ENCODE assay signal across 1 cellular context in the genomic region with DNA sequence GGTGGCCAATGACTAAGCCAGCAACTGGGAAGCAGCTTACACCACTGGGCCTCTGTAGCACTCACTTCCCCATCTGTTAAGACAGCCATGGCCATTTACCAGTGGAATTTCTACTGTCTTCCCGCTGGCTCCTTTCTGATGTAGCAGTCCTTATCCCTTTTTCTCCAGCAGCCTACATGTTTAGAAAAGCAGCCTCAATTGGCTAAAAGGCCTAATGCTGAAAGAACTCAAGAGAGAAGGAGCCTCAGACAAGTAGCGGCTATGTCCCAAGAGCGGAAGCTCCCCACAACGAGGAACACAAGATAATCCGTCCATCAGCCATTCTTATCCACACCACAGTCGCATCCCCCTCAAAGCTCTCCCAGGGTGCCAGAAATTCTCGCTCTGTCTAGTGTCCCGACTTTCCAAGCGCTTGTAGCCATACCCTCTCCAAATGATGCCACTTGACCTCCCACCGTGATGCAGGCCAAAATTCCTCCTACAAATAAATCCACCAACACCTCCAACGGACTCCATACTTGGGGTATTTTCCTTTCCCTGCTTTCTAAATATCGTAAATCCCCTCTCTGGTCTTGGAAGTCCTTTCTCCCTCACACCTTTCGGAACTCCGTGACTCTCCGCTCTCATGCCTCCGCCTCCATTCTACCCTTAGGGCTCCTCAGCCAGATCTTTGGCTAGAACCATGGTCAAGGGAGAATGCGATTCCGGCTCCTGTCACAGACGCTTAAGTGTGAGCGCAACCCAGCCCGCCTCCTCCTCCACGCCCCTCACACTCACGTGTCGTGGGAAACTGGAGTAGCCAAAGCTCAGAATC.
A peak's percentile ranks its signal among the peaks of the same experiment; 100 is the strongest.
TF ChIP-seq lines count a peak whose summit lies in the region.

No MANE protein-coding gene starts in this region.

TF ChIP-seq in HepG2, 621 proteins besides CTCF, POLR2A, EP300 and RAD21 (continues in another document):
- no peak for TF ChIP-seq CBX5 (CRISPR knock-in tag; IDR thresholded peaks at IDR 0.05; ENCODE audit: borderline replicate concordance)
- 0 out of 2 replicates have a peak, but pooled peaks have one; percentile 46 for TF ChIP-seq ZNF224 (CRISPR knock-in tag; IDR thresholded peaks at IDR 0.05)
- TF ChIP-seq FOXA3 (CRISPR knock-in tag; IDR thresholded peaks at IDR 0.05) = no peak
- TF ChIP-seq, protein P1, sequence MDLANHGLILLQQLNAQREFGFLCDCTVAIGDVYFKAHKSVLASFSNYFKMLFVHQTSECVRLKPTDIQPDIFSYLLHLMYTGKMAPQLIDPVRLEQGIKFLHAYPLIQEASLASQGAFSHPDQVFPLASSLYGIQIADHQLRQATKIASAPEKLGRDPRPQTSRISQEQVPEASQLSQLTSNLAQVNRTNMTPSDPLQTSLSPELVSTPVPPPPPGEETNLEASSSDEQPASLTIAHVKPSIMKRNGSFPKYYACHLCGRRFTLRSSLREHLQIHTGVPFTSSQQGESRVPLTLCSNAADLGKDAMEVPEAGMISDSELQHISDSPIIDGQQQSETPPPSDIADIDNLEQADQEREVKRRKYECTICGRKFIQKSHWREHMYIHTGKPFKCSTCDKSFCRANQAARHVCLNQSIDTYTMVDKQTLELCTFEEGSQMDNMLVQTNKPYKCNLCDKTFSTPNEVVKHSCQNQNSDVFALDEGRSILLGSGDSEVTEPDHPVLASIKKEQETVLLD (CRISPR knock-in tag; IDR thresholded peaks at IDR 0.05; ENCODE audit: low read depth) = no peak
- TF ChIP-seq ZNF510 (CRISPR knock-in tag; IDR thresholded peaks at IDR 0.05; ENCODE audit: low read depth) = no peak
- TF ChIP-seq ZNF354B (CRISPR knock-in tag; IDR thresholded peaks at IDR 0.05) = no peak
- no peak for TF ChIP-seq HNRNPH1 (optimal IDR thresholded peaks at IDR 0.05; ENCODE audit: low read depth, low read length)
- TF ChIP-seq, protein P2, sequence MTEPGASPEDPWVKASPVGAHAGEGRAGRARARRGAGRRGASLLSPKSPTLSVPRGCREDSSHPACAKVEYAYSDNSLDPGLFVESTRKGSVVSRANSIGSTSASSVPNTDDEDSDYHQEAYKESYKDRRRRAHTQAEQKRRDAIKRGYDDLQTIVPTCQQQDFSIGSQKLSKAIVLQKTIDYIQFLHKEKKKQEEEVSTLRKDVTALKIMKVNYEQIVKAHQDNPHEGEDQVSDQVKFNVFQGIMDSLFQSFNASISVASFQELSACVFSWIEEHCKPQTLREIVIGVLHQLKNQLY (CRISPR knock-in tag; IDR thresholded peaks at IDR 0.05) = no peak
- TF ChIP-seq, protein P3, sequence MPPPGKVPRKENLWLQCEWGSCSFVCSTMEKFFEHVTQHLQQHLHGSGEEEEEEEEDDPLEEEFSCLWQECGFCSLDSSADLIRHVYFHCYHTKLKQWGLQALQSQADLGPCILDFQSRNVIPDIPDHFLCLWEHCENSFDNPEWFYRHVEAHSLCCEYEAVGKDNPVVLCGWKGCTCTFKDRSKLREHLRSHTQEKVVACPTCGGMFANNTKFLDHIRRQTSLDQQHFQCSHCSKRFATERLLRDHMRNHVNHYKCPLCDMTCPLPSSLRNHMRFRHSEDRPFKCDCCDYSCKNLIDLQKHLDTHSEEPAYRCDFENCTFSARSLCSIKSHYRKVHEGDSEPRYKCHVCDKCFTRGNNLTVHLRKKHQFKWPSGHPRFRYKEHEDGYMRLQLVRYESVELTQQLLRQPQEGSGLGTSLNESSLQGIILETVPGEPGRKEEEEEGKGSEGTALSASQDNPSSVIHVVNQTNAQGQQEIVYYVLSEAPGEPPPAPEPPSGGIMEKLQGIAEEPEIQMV (CRISPR knock-in tag; IDR thresholded peaks at IDR 0.05; ENCODE audit: low read depth) = no peak
- no peak for TF ChIP-seq ZNF720 (CRISPR knock-in tag; IDR thresholded peaks at IDR 0.05)
- TF ChIP-seq NFKB2 (CRISPR knock-in tag; IDR thresholded peaks at IDR 0.05; ENCODE audit: borderline replicate concordance) = no peak
- no peak for TF ChIP-seq SIN3A (IDR thresholded peaks at IDR 0.05; ENCODE audit: borderline replicate concordance, low read depth, low read length)
- TF ChIP-seq ZNF572 (CRISPR knock-in tag; IDR thresholded peaks at IDR 0.05) = no peak
- TF ChIP-seq, protein P4, sequence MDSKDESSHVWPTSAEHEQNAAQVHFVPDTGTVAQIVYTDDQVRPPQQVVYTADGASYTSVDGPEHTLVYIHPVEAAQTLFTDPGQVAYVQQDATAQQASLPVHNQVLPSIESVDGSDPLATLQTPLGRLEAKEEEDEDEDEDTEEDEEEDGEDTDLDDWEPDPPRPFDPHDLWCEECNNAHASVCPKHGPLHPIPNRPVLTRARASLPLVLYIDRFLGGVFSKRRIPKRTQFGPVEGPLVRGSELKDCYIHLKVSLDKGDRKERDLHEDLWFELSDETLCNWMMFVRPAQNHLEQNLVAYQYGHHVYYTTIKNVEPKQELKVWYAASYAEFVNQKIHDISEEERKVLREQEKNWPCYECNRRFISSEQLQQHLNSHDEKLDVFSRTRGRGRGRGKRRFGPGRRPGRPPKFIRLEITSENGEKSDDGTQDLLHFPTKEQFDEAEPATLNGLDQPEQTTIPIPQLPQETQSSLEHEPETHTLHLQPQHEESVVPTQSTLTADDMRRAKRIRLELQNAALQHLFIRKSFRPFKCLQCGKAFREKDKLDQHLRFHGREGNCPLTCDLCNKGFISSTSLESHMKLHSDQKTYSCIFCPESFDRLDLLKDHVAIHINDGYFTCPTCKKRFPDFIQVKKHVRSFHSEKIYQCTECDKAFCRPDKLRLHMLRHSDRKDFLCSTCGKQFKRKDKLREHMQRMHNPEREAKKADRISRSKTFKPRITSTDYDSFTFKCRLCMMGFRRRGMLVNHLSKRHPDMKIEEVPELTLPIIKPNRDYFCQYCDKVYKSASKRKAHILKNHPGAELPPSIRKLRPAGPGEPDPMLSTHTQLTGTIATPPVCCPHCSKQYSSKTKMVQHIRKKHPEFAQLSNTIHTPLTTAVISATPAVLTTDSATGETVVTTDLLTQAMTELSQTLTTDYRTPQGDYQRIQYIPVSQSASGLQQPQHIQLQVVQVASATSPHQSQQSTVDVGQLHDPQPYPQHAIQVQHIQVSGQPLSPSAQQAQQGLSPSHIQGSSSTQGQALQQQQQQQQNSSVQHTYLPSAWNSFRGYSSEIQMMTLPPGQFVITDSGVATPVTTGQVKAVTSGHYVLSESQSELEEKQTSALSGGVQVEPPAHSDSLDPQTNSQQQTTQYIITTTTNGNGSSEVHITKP (CRISPR knock-in tag; IDR thresholded peaks at IDR 0.05; ENCODE audit: low read depth) = no peak
- TF ChIP-seq, protein P5, sequence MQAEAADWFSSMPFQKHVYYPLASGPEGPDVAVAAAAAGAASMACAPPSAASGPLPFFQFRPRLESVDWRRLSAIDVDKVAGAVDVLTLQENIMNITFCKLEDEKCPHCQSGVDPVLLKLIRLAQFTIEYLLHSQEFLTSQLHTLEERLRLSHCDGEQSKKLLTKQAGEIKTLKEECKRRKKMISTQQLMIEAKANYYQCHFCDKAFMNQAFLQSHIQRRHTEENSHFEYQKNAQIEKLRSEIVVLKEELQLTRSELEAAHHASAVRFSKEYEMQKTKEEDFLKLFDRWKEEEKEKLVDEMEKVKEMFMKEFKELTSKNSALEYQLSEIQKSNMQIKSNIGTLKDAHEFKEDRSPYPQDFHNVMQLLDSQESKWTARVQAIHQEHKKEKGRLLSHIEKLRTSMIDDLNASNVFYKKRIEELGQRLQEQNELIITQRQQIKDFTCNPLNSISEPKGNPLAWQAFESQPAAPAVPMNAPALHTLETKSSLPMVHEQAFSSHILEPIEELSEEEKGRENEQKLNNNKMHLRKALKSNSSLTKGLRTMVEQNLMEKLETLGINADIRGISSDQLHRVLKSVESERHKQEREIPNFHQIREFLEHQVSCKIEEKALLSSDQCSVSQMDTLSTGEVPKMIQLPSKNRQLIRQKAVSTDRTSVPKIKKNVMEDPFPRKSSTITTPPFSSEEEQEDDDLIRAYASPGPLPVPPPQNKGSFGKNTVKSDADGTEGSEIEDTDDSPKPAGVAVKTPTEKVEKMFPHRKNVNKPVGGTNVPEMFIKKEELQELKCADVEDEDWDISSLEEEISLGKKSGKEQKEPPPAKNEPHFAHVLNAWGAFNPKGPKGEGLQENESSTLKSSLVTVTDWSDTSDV (CRISPR knock-in tag; IDR thresholded peaks at IDR 0.05) = no peak
- TF ChIP-seq, protein P6, sequence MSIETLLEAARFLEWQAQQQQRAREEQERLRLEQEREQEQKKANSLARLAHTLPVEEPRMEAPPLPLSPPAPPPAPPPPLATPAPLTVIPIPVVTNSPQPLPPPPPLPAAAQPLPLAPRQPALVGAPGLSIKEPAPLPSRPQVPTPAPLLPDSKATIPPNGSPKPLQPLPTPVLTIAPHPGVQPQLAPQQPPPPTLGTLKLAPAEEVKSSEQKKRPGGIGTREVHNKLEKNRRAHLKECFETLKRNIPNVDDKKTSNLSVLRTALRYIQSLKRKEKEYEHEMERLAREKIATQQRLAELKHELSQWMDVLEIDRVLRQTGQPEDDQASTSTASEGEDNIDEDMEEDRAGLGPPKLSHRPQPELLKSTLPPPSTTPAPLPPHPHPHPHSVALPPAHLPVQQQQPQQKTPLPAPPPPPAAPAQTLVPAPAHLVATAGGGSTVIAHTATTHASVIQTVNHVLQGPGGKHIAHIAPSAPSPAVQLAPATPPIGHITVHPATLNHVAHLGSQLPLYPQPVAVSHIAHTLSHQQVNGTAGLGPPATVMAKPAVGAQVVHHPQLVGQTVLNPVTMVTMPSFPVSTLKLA (IDR thresholded peaks at IDR 0.05) = no peak
- TF ChIP-seq MTA1 (CRISPR knock-in tag; IDR thresholded peaks at IDR 0.05; ENCODE audit: borderline replicate concordance) = no peak
- TF ChIP-seq, protein P7, sequence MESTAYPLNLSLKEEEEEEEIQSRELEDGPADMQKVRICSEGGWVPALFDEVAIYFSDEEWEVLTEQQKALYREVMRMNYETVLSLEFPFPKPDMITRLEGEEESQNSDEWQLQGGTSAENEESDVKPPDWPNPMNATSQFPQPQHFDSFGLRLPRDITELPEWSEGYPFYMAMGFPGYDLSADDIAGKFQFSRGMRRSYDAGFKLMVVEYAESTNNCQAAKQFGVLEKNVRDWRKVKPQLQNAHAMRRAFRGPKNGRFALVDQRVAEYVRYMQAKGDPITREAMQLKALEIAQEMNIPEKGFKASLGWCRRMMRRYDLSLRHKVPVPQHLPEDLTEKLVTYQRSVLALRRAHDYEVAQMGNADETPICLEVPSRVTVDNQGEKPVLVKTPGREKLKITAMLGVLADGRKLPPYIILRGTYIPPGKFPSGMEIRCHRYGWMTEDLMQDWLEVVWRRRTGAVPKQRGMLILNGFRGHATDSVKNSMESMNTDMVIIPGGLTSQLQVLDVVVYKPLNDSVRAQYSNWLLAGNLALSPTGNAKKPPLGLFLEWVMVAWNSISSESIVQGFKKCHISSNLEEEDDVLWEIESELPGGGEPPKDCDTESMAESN (CRISPR knock-in tag; conservative IDR thresholded peaks at IDR 0.05) = no peak
- 0 out of 2 replicates have a peak, but pooled peaks have one; percentile 11 for TF ChIP-seq AHR (CRISPR knock-in tag; IDR thresholded peaks at IDR 0.05)
- no peak for TF ChIP-seq ZNF121 (CRISPR knock-in tag; IDR thresholded peaks at IDR 0.05)
- TF ChIP-seq, protein P8, sequence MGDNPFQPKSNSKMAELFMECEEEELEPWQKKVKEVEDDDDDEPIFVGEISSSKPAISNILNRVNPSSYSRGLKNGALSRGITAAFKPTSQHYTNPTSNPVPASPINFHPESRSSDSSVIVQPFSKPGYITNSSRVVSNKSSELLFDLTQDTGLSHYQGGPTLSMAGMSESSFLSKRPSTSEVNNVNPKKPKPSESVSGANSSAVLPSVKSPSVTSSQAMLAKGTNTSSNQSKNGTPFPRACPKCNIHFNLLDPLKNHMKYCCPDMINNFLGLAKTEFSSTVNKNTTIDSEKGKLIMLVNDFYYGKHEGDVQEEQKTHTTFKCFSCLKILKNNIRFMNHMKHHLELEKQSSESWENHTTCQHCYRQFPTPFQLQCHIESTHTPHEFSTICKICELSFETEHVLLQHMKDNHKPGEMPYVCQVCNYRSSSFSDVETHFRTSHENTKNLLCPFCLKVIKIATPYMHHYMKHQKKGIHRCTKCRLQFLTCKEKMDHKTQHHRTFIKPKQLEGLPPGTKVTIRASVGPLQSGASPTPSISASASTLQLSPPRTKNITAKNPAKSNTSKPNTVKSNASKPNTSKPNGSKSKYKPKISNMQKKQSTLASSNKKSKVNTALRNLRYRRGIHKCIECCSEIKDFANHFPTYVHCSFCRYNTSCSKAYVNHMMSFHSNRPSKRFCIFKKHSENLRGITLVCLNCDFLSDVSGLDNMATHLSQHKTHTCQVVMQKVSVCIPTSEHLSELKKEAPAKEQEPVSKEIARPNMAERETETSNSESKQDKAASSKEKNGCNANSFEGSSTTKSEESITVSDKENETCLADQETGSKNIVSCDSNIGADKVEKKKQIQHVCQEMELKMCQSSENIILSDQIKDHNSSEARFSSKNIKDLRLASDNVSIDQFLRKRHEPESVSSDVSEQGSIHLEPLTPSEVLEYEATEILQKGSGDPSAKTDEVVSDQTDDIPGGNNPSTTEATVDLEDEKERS (CRISPR knock-in tag; IDR thresholded peaks at IDR 0.05) = 0 out of 2 replicates have a peak, but pooled peaks have one; percentile 53
- no peak for TF ChIP-seq SAP130 (CRISPR knock-in tag; IDR thresholded peaks at IDR 0.05; ENCODE audit: low read depth)
- TF ChIP-seq ZNF30 (CRISPR knock-in tag; IDR thresholded peaks at IDR 0.05) = no peak
- 0 out of 2 replicates have a peak, but pooled peaks have one; percentile 73 for TF ChIP-seq THYN1 (CRISPR knock-in tag; IDR thresholded peaks at IDR 0.05; ENCODE audit: borderline replicate concordance, low read depth)
- TF ChIP-seq PRMT3 (CRISPR knock-in tag; IDR thresholded peaks at IDR 0.05; ENCODE audit: borderline replicate concordance, low read depth) = no peak
- TF ChIP-seq, protein P9, sequence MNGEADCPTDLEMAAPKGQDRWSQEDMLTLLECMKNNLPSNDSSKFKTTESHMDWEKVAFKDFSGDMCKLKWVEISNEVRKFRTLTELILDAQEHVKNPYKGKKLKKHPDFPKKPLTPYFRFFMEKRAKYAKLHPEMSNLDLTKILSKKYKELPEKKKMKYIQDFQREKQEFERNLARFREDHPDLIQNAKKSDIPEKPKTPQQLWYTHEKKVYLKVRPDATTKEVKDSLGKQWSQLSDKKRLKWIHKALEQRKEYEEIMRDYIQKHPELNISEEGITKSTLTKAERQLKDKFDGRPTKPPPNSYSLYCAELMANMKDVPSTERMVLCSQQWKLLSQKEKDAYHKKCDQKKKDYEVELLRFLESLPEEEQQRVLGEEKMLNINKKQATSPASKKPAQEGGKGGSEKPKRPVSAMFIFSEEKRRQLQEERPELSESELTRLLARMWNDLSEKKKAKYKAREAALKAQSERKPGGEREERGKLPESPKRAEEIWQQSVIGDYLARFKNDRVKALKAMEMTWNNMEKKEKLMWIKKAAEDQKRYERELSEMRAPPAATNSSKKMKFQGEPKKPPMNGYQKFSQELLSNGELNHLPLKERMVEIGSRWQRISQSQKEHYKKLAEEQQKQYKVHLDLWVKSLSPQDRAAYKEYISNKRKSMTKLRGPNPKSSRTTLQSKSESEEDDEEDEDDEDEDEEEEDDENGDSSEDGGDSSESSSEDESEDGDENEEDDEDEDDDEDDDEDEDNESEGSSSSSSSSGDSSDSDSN (CRISPR knock-in tag; IDR thresholded peaks at IDR 0.05) = peak; percentile 1; the same call in 1 of the 2 replicates
- no peak for TF ChIP-seq ARNT (IDR thresholded peaks at IDR 0.05)
- TF ChIP-seq, protein P10, sequence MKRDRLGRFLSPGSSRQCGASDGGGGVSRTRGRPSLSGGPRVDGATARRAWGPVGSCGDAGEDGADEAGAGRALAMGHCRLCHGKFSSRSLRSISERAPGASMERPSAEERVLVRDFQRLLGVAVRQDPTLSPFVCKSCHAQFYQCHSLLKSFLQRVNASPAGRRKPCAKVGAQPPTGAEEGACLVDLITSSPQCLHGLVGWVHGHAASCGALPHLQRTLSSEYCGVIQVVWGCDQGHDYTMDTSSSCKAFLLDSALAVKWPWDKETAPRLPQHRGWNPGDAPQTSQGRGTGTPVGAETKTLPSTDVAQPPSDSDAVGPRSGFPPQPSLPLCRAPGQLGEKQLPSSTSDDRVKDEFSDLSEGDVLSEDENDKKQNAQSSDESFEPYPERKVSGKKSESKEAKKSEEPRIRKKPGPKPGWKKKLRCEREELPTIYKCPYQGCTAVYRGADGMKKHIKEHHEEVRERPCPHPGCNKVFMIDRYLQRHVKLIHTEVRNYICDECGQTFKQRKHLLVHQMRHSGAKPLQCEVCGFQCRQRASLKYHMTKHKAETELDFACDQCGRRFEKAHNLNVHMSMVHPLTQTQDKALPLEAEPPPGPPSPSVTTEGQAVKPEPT (CRISPR knock-in tag; IDR thresholded peaks at IDR 0.05; ENCODE audit: low read depth) = no peak
- TF ChIP-seq U2AF1 (optimal IDR thresholded peaks at IDR 0.05; ENCODE audit: low read depth, low read length) = no peak
- TF ChIP-seq RNF2 (conservative IDR thresholded peaks at IDR 0.05; ENCODE audit: low read depth) = no peak
